Comparison of ENCODE assay signal across 1 cellular context in the genomic region with DNA sequence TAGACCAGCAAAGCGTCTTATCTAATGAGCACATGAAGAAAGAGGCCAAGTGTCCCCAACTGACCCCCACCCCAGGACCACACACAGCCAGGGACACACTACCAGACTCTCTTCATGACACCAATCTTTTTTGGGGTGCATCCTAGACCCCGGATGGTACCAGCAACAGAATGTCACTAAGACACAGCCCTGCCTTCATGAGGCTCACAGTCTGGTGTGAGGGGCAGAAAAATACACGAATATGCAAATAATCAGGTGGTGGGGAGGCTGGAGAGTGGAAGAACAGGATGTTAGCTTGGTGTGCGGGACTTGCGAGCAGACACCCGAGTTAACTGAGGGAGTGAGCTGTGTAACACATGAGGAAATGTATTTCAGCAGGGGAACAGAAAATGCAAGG.
TF ChIP-seq lines count a peak whose summit lies in the region.

No MANE protein-coding gene starts in this region.

TF ChIP-seq in H1, 55 proteins besides CTCF, POLR2A, EP300 and RAD21:
- TF ChIP-seq EGR1 (IDR thresholded peaks at IDR 0.05; ENCODE audit: borderline replicate concordance, low read depth, low read length): no peak
- TF ChIP-seq CBX8 (IDR thresholded peaks at IDR 0.05; ENCODE audit: borderline replicate concordance, low read depth, low read length): no peak
- TF ChIP-seq YY1 (IDR thresholded peaks at IDR 0.05; ENCODE audit: low read depth, low read length): no peak
- TF ChIP-seq BRCA1 (IDR thresholded peaks at IDR 0.05; ENCODE audit: low read depth, low read length): no peak
- TF ChIP-seq SAP30 (IDR thresholded peaks at IDR 0.05; ENCODE audit: insufficient read depth, insufficient replicate concordance, low read length): no peak
- no peak for TF ChIP-seq TCF12 (IDR thresholded peaks at IDR 0.05; ENCODE audit: low read depth, low read length)
